8 cellular contexts compared by ENCODE assay signal in the genomic region with DNA sequence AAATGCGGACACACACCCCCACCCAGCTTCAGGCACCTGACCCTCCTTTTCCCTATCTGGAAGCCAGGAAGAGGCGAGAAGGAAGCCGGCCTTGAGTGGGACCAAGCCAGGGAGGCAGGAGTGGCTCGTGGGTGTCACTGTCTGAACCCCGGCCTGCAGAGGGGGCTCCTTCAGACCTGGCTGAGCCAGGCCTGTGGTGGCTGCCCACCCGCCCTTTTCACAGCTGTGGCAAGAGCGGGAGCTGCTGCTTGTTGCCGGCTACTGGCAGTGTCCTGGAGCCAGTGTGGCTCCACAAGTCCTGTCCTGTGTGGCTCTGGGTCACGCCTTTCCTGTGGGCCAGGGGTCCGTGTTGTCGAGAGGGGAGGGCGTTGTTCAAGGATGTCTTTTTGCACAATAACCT. TPM values are rescaled to one million over a fixed set of nuclear protein-coding genes. Genes with fewer than 3 reads are reported as not detected.
A peak's percentile ranks its signal among the peaks of the same experiment; 100 is the strongest.
DNase-seq lines count a peak whose midpoint lies in the region; ATAC-seq and TF ChIP-seq lines count a peak whose summit lies in the region.

No MANE protein-coding gene starts in this region.

- peak overlapping the region in 1 of 2 donors; percentile 44 for H3K27ac ChIP-seq in lung (ENCODE audit: low read depth in 1 of 2, low read length in 1 of 2)
- H3K27ac ChIP-seq in tibial artery, result peak overlapping the region; percentile 85 to 92

- in situ Hi-C loops in astrocyte of the spinal cord (cut with HindIII; ENCODE audit: low sequenced_read_pairs), result no loop called here

- peak overlapping the region; percentile 74 for H3K4me3 Mint-ChIP-seq in activated naive CD4-positive, alpha-beta T cell treated with anti-CD3 and anti-CD28 coated beads for 36 hours

- H3K4me1 Mint-ChIP-seq in activated naive CD4-positive, alpha-beta T cell treated with anti-CD3 and anti-CD28 coated beads for 36 hours (ENCODE audit: low read depth), result peaks cover 55% of the 10 kb centered on the region

- no peaks in the 10 kb centered on the region for H3K9me3 Mint-ChIP-seq in activated naive CD4-positive, alpha-beta T cell treated with anti-CD3 and anti-CD28 coated beads for 36 hours

- no peaks in the 10 kb centered on the region for H3K9me3 ChIP-seq in lung (ENCODE audit: control insufficient read depth in 2 of 2, insufficient read depth in 1 of 2, low read length in 1 of 2)
- no peaks in the 10 kb centered on the region for H3K9me3 ChIP-seq in tibial artery

- H3K36me3 Mint-ChIP-seq in activated naive CD4-positive, alpha-beta T cell treated with anti-CD3 and anti-CD28 coated beads for 36 hours (ENCODE audit: low read depth), result no peaks in the 10 kb centered on the region

- no peak for DNase-seq in activated naive CD4-positive, alpha-beta T cell treated with anti-CD3 and anti-CD28 coated beads for 36 hours
- DNase-seq in activated naive CD4-positive, alpha-beta T cell treated with anti-CD3 and anti-CD28 coated beads, Interleukin-2, amount 50 U/mL, for 16 hours, result no peak
- no peak for DNase-seq in astrocyte of the spinal cord (ENCODE audit: low read depth, low spot score)
- no peak for DNase-seq in lung (ENCODE audit: low spot score)
- no peak for DNase-seq in tibial artery
- no peak for DNase-seq in UCSD-AML1 (lab: John Stamatoyannopoulos, UW; ENCODE audit: unreplicated experiment)
- DNase-seq in GM20000 (ENCODE audit: low spot score), result no peak

- CTCF ChIA-PET in activated naive CD4-positive, alpha-beta T cell treated with anti-CD3 and anti-CD28 coated beads for 36 hours (lab: Charles Lee), result interaction anchor here (0.6 to 1.0 kb wide), 2 partner anchors 33 to 216 kb away, joined by 3 read pairs; no protein-coding TSS in a partner anchor

- 56 to 69% methylated on average over 12 of the region's 12 CpGs for WGBS in lung, 2 donors

- no peaks in the 10 kb centered on the region for H3K27me3 Mint-ChIP-seq in activated naive CD4-positive, alpha-beta T cell treated with anti-CD3 and anti-CD28 coated beads for 36 hours (ENCODE audit: low read depth)

- no peak for TF ChIP-seq CTCF in astrocyte of the spinal cord (IDR thresholded peaks at IDR 0.05; ENCODE audit: low read depth, low read length)
- no peak for TF ChIP-seq CTCF in lung (IDR thresholded peaks at IDR 0.05; ENCODE audit: control extremely low read depth, extremely low read depth)
- TF ChIP-seq CTCF in tibial artery (IDR thresholded peaks at IDR 0.05), result no peak
- no peak for TF ChIP-seq CTCF in GM20000 (IDR thresholded peaks at IDR 0.05; ENCODE audit: extremely low read depth, missing control alignments)

- no peaks in the 10 kb centered on the region for H3K27me3 ChIP-seq in lung (ENCODE audit: control insufficient read depth, insufficient read depth)
- H3K27me3 ChIP-seq in tibial artery, result peaks cover 0 to 13% of the 10 kb centered on the region in 2 donors

- ATAC-seq in lung (ENCODE audit: insufficient read depth, low FRiP score), result no peak
- ATAC-seq in GM18519 (IDR thresholded peaks at IDR 0.05; ENCODE audit: low FRiP score, unreplicated experiment), result no peak

- intact Hi-C loops in activated naive CD4-positive, alpha-beta T cell treated with anti-CD3 and anti-CD28 coated beads for 36 hours (cut with micrococcal nuclease), result loop anchor here (5.0 to 10.0 kb wide), 2 partner anchors 56 to 154 kb away; a partner anchor contains a TSS
- intact Hi-C loops in tibial artery (cut with DNase I; ENCODE audit: low total_unique reads), result loop anchor here (10.0 kb wide), 1 partner anchor 494 kb away; no protein-coding TSS in a partner anchor

- H3K27ac Mint-ChIP-seq in activated naive CD4-positive, alpha-beta T cell treated with anti-CD3 and anti-CD28 coated beads for 36 hours, result peak overlapping the region; percentile 50

- H3K4me1 ChIP-seq in lung (ENCODE audit: control insufficient read depth in 2 of 2, insufficient read depth in 2 of 2, low read length in 2 of 2) (peaks cover 0 to 36% of the 10 kb centered on the region in 2 donors), tibial artery (peaks cover 0 to 71% (median 40%) of the 10 kb centered on the region in 4 donors)

- peak overlapping the region; percentile 60 for H3K4me3 ChIP-seq in astrocyte of the spinal cord (ENCODE audit: low read depth, low read length)
- H3K4me3 ChIP-seq in lung, result peak overlapping the region; percentile 71
- H3K4me3 ChIP-seq in tibial artery, result peak overlapping the region; percentile 83 to 98

- H3K36me3 ChIP-seq in lung (ENCODE audit: control insufficient read depth in 2 of 2, insufficient read depth in 2 of 2, low read length in 2 of 2), result no peaks in the 10 kb centered on the region
- no peaks in the 10 kb centered on the region for H3K36me3 ChIP-seq in tibial artery

RNA-seq across cellular contexts. Expression of a gene that starts 1.2 kb away (rescaled TPM):
- 100 to 1,000 TPM; 166 to 171 TPM for total RNA-seq in activated naive CD4-positive, alpha-beta T cell treated with anti-CD3 and anti-CD28 coated beads for 36 hours
- 100 to 1,000 TPM in 1 of 2 donors, 10 to 100 TPM in 1; 99.0 to 129 TPM for total RNA-seq in lung
- polyA plus RNA-seq in lung, result 100 to 1,000 TPM in 1 of 2 donors, 10 to 100 TPM in 1; 63.4 to 106 TPM

RNA-seq across cellular contexts. Expression of a gene that starts 15.4 kb away (rescaled TPM):
- total RNA-seq in activated naive CD4-positive, alpha-beta T cell treated with anti-CD3 and anti-CD28 coated beads for 36 hours, result not detected
- total RNA-seq in lung, result under 1 TPM in 1 of 2 donors, not detected in 1; 0.37 TPM
- polyA plus RNA-seq in lung, result not detected

RNA-seq across cellular contexts. Expression of a gene that starts 38.1 kb away (rescaled TPM):
- total RNA-seq in activated naive CD4-positive, alpha-beta T cell treated with anti-CD3 and anti-CD28 coated beads for 36 hours, result 10 to 100 TPM; 13.2 to 14.8 TPM
- 10 to 100 TPM; 24.3 to 45.3 TPM for total RNA-seq in lung
- polyA plus RNA-seq in lung, result 10 to 100 TPM; 33.7 to 72.7 TPM

RNA-seq across cellular contexts. Expression of a gene that starts 39.4 kb away (rescaled TPM):
- total RNA-seq in activated naive CD4-positive, alpha-beta T cell treated with anti-CD3 and anti-CD28 coated beads for 36 hours, result not detected
- not detected for total RNA-seq in lung
- polyA plus RNA-seq in lung, result not detected

RNA-seq across cellular contexts. Expression of a gene that starts 52.3 kb away (rescaled TPM):
- 1 to 10 TPM; 2.5 to 3.5 TPM for total RNA-seq in activated naive CD4-positive, alpha-beta T cell treated with anti-CD3 and anti-CD28 coated beads for 36 hours
- 10 to 100 TPM in 1 of 2 donors, 1 to 10 TPM in 1; 5.9 to 13.1 TPM for total RNA-seq in lung
- 10 to 100 TPM in 1 of 2 donors, 1 to 10 TPM in 1; 7.4 to 26.2 TPM for polyA plus RNA-seq in lung
